Comparison of ENCODE assay signal across 2 cellular contexts in genomic region chr19:48796468-48797083, GRCh38.
TF ChIP-seq lines count a peak whose summit lies in the region.

No MANE protein-coding gene starts in this region.

TF ChIP-seq in SK-N-SH, 30 proteins besides CTCF, POLR2A, EP300 and RAD21:
- TF ChIP-seq GABPA (IDR thresholded peaks at IDR 0.05; ENCODE audit: low read depth) (no peak), GATA2 (CRISPR knock-in tag; IDR thresholded peaks at IDR 0.05) (no peak), MEF2A (IDR thresholded peaks at IDR 0.05; ENCODE audit: borderline replicate concordance, low read depth) (no peak), MAX (IDR thresholded peaks at IDR 0.05; ENCODE audit: low read depth) (no peak), RXRA (IDR thresholded peaks at IDR 0.05; ENCODE audit: borderline replicate concordance, low read depth) (no peak), TCF12 (IDR thresholded peaks at IDR 0.05) (no peak), IRF3 (IDR thresholded peaks at IDR 0.05; ENCODE audit: low read depth, low read length) (no peak), ELF1 (IDR thresholded peaks at IDR 0.05) (no peak), ZBTB33 (IDR thresholded peaks at IDR 0.05; ENCODE audit: borderline replicate concordance, low read depth) (no peak), FOSL2 (IDR thresholded peaks at IDR 0.05; ENCODE audit: borderline replicate concordance, low read depth) (no peak), RCOR1 (IDR thresholded peaks at IDR 0.05; ENCODE audit: low read length) (no peak), NRF1 (IDR thresholded peaks at IDR 0.05; ENCODE audit: low read depth, low read length) (no peak), EZH2phosphoT487 (IDR thresholded peaks at IDR 0.05; ENCODE audit: borderline replicate concordance, low read depth) (no peak), REST (IDR thresholded peaks at IDR 0.05; ENCODE audit: low read depth, low read length) (no peak), TEAD4 (IDR thresholded peaks at IDR 0.05; ENCODE audit: borderline replicate concordance, insufficient read depth) (no peak), FOXJ3 (CRISPR knock-in tag; IDR thresholded peaks at IDR 0.05) (no peak), NFIC (IDR thresholded peaks at IDR 0.05; ENCODE audit: borderline replicate concordance) (no peak), SIN3A (IDR thresholded peaks at IDR 0.05; ENCODE audit: borderline replicate concordance, low read depth, low read length) (no peak), CHD2 (IDR thresholded peaks at IDR 0.05; ENCODE audit: low read length, partially characterized antibody) (no peak)

TF ChIP-seq in SK-N-SH treated with all-trans-retinoic acid at 6 μM for 48 hours, 23 proteins besides CTCF, POLR2A, EP300 and RAD21:
- TF ChIP-seq ZFP30 (CRISPR knock-in tag; IDR thresholded peaks at IDR 0.05) (no peak), ZNF565 (CRISPR knock-in tag; conservative IDR thresholded peaks at IDR 0.05; ENCODE audit: low read depth) (no peak), TSHZ2 (CRISPR knock-in tag; IDR thresholded peaks at IDR 0.05) (no peak), RARB (CRISPR knock-in tag; IDR thresholded peaks at IDR 0.05) (no peak), GLIS3 (CRISPR knock-in tag; IDR thresholded peaks at IDR 0.05) (no peak), ZNF8 (CRISPR knock-in tag; IDR thresholded peaks at IDR 0.05) (no peak), ISL1 (CRISPR knock-in tag; IDR thresholded peaks at IDR 0.05) (no peak), ZNF70 (CRISPR knock-in tag; IDR thresholded peaks at IDR 0.05) (no peak), OSR1 (CRISPR knock-in tag; IDR thresholded peaks at IDR 0.05) (no peak), ARNTL (CRISPR knock-in tag; IDR thresholded peaks at IDR 0.05; ENCODE audit: borderline replicate concordance, low read depth) (no peak), TOX (CRISPR knock-in tag; IDR thresholded peaks at IDR 0.05; ENCODE audit: borderline replicate concordance) (no peak), SNAI2 (CRISPR knock-in tag; IDR thresholded peaks at IDR 0.05) (no peak), BACH2 (CRISPR knock-in tag; IDR thresholded peaks at IDR 0.05; ENCODE audit: borderline replicate concordance) (no peak), POU6F1 (CRISPR knock-in tag; IDR thresholded peaks at IDR 0.05; ENCODE audit: borderline replicate concordance, low read depth) (no peak), ZFP3 (CRISPR knock-in tag; IDR thresholded peaks at IDR 0.05) (no peak), TCF4 (CRISPR knock-in tag; IDR thresholded peaks at IDR 0.05; ENCODE audit: borderline replicate concordance) (no peak), ZC3H10 (CRISPR knock-in tag; IDR thresholded peaks at IDR 0.05) (no peak)
- TF ChIP-seq, protein P1, sequence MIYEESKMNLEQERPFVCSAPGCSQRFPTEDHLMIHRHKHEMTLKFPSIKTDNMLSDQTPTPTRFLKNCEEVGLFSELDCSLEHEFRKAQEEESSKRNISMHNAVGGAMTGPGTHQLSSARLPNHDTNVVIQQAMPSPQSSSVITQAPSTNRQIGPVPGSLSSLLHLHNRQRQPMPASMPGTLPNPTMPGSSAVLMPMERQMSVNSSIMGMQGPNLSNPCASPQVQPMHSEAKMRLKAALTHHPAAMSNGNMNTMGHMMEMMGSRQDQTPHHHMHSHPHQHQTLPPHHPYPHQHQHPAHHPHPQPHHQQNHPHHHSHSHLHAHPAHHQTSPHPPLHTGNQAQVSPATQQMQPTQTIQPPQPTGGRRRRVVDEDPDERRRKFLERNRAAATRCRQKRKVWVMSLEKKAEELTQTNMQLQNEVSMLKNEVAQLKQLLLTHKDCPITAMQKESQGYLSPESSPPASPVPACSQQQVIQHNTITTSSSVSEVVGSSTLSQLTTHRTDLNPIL (CRISPR knock-in tag; IDR thresholded peaks at IDR 0.05; ENCODE audit: low read depth): no peak
- TF ChIP-seq, protein P2, sequence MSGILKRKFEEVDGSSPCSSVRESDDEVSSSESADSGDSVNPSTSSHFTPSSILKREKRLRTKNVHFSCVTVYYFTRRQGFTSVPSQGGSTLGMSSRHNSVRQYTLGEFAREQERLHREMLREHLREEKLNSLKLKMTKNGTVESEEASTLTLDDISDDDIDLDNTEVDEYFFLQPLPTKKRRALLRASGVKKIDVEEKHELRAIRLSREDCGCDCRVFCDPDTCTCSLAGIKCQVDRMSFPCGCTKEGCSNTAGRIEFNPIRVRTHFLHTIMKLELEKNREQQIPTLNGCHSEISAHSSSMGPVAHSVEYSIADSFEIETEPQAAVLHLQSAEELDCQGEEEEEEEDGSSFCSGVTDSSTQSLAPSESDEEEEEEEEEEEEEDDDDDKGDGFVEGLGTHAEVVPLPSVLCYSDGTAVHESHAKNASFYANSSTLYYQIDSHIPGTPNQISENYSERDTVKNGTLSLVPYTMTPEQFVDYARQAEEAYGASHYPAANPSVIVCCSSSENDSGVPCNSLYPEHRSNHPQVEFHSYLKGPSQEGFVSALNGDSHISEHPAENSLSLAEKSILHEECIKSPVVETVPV (CRISPR knock-in tag; IDR thresholded peaks at IDR 0.05): no peak
TF ChIP-seq in SK-N-SH treated with all-trans-retinoic acid at 6 μM for 48 hours: peak in this region for 0.
